9 cellular contexts compared by ENCODE assay signal in the genomic region with DNA sequence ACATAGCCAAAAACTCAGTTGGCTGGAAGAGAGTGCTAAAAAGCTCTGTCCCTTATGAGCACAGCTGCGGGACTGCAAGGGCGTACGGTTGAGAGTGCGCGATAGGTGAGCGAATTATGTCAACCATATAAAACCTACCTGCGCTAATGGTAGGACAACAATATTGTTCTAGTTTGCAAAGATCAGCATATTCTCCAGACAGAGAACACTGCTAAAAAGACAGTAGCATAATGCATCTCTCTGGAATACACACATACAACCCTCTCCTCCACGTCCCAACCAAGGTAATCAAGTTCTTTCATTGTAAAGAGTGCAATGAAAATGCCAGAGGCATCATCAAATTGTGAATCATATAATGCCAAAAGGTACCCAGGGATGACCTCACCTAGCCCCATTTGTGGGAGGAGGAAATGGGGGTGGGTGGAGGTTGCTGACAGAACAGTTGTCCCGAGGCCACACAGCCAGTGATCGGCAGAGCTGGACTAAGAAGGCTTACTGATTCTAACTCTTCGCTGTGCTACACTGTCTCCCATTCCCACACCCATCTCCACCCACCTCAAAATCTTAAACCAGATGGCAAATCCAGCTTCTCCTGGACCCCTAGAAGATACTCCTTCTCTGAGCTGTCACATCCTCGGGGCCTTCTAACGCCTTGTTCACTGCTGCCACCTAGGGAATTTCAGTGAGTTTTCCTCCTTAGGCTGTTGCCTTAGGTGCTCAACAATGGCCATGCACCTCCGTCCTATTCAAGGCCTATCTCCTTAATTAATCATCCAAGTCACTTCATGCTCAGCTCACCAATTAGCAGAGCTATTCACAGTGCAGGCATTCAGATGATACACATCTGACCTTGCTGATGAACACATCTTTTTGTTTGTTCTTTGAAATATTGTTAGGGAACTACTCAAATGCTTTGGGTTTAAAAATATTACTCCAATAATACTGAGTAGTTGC.
DNase-seq lines count a peak whose midpoint lies in the region; ATAC-seq and TF ChIP-seq lines count a peak whose summit lies in the region.
"Had no signal": no experiment of that assay in that cellular context is flagged by ENCODE, and none has a peak within 500 bp of the region (broad histone marks: within the 10 kb centered on the region; RNA-seq: fewer than 3 reads in every experiment).

No MANE protein-coding gene starts in this region.

- H3K27ac Mint-ChIP-seq in activated naive CD4-positive, alpha-beta T cell treated with anti-CD3 and anti-CD28 coated beads for 36 hours, result no peak overlapping the region
- no peak overlapping the region for H3K27ac Mint-ChIP-seq in osteocyte (ENCODE audit: unreplicated experiment)
- H3K27ac Mint-ChIP-seq: dendritic cell treated with granulocyte-macrophage colony-stimulating factor and Interleukin-4, amounts not matched to agents 40 ng/mL and 50 ng/mL, for 4 days had no signal

- no peak overlapping the region for H3K4me3 Mint-ChIP-seq in activated naive CD4-positive, alpha-beta T cell treated with anti-CD3 and anti-CD28 coated beads for 36 hours
- no peak overlapping the region for H3K4me3 Mint-ChIP-seq in osteocyte (ENCODE audit: unreplicated experiment)
- H3K4me3 Mint-ChIP-seq: dendritic cell treated with granulocyte-macrophage colony-stimulating factor and Interleukin-4, amounts not matched to agents 40 ng/mL and 50 ng/mL, for 4 days had no signal

- peak; percentile 43 for DNase-seq in activated naive CD4-positive, alpha-beta T cell treated with anti-CD3 and anti-CD28 coated beads for 36 hours
- DNase-seq in activated naive CD4-positive, alpha-beta T cell treated with Interleukin-2 at 50 U/mL for 16 hours, result no peak
- DNase-seq in NCI-H1436 (lab: John Stamatoyannopoulos, UW) (peak; percentile 62), SKM-1 (lab: John Stamatoyannopoulos, UW; ENCODE audit: unreplicated experiment) (peak; percentile 12), fibroblast of the aortic adventitia (ENCODE audit: low read depth) (peak; percentile 89), osteocyte (ENCODE audit: extremely low spot score, unreplicated experiment) (no peak), mesenteric fat pad (ENCODE audit: low spot score) (no peak)

- no peak overlapping the region for H3K4me3 ChIP-seq in fibroblast of the aortic adventitia (ENCODE audit: low read depth, low read length)

- intact Hi-C loops in activated naive CD4-positive, alpha-beta T cell treated with anti-CD3 and anti-CD28 coated beads for 36 hours (cut with micrococcal nuclease), result loop anchor here (1.0 kb wide), 1 partner anchor 620 kb away; no protein-coding TSS in a partner anchor

- H3K4me1 Mint-ChIP-seq in activated naive CD4-positive, alpha-beta T cell treated with anti-CD3 and anti-CD28 coated beads for 36 hours (ENCODE audit: low read depth), result no peaks in the 10 kb centered on the region
- H3K4me1 Mint-ChIP-seq in osteocyte (ENCODE audit: unreplicated experiment), result peaks cover 70% of the 10 kb centered on the region

- TF ChIP-seq CTCF in fibroblast of the aortic adventitia (IDR thresholded peaks at IDR 0.05; ENCODE audit: insufficient read depth, low read length), result peak; percentile 85
- peak; percentile 78 for TF ChIP-seq CTCF in osteocyte (IDR thresholded peaks at IDR 0.05)

- CTCF ChIA-PET in activated naive CD4-positive, alpha-beta T cell treated with anti-CD3 and anti-CD28 coated beads for 36 hours (lab: Charles Lee), result interaction anchor here (0.6 to 5.9 kb wide), 8 partner anchors 10 to 394 kb away, joined by 3 to 141 read pairs (median 4); a partner anchor contains a TSS

- no peak for ATAC-seq in GM18498 (IDR thresholded peaks at IDR 0.05; ENCODE audit: unreplicated experiment)

- no peaks in the 10 kb centered on the region for H3K36me3 Mint-ChIP-seq in activated naive CD4-positive, alpha-beta T cell treated with anti-CD3 and anti-CD28 coated beads for 36 hours (ENCODE audit: low read depth)
- no peaks in the 10 kb centered on the region for H3K36me3 Mint-ChIP-seq in osteocyte (ENCODE audit: unreplicated experiment)

- no peaks in the 10 kb centered on the region for H3K9me3 Mint-ChIP-seq in activated naive CD4-positive, alpha-beta T cell treated with anti-CD3 and anti-CD28 coated beads for 36 hours
- peaks cover 5% of the 10 kb centered on the region for H3K9me3 Mint-ChIP-seq in osteocyte (ENCODE audit: unreplicated experiment)
- H3K9me3 Mint-ChIP-seq: dendritic cell treated with granulocyte-macrophage colony-stimulating factor and Interleukin-4, amounts not matched to agents 40 ng/mL and 50 ng/mL, for 4 days had no signal

- H3K27me3 Mint-ChIP-seq in activated naive CD4-positive, alpha-beta T cell treated with anti-CD3 and anti-CD28 coated beads for 36 hours (ENCODE audit: low read depth), result peaks cover 6% of the 10 kb centered on the region
- peaks cover 2% of the 10 kb centered on the region for H3K27me3 Mint-ChIP-seq in osteocyte (ENCODE audit: unreplicated experiment)

Comparison
In these comparisons a context has a peak if more than half of its experiments do, and no peak if none do; other contexts are left out.
1. DNase-seq: peak in activated naive CD4-positive, alpha-beta T cell treated with anti-CD3 and anti-CD28 coated beads for 36 hours (single experiment), NCI-H1436 (single experiment), SKM-1 (single experiment) and fibroblast of the aortic adventitia (single experiment); none in activated naive CD4-positive, alpha-beta T cell treated with Interleukin-2 at 50 U/mL for 16 hours (single experiment), osteocyte (single experiment) and mesenteric fat pad (single experiment).